In the genomic region with DNA sequence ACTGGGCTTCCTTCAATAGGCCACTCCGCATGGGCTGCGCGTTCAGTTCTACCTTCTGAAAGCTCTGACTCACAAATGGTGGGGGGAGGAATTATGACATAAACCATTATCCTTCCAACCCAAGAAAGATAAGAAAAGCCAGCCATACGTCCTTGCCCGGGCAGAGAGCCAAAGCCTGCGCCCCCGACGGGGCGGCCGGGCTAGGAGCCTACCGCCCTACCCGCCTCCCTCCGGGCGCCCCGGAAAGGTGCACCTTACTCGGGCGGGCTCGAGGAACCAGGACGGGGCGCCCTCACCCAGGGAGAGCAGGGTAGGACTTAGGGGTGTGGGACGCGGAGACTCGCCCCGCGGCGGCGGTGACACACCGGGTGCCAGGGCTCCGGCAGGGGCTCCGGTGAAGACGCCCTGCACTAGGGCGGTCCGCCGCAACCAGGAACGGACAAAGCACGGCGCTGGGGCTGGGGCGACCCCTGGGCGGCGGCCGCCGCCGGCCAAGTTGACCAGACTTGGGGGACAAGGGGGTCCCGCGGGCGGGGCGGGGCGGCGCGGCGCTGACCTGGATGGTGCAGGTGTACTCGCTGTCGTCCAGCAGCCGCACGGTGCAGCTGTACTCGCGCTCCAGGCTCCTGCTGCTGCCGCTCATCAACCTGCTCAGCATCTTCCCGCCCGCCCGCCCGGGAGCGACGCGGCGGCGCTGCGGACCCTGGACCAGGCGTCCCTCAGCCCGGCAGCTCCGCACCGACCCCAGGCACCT, we compare ENCODE assay signal across 8 cellular contexts. TPM values are rescaled to one million over a fixed set of nuclear protein-coding genes. Genes with fewer than 3 reads are reported as not detected.
A peak's percentile ranks its signal among the peaks of the same experiment; 100 is the strongest.
DNase-seq lines count a peak whose midpoint lies in the region; ATAC-seq and TF ChIP-seq lines count a peak whose summit lies in the region.

No MANE protein-coding gene starts in this region.

- peak; percentile 15 for ATAC-seq in CD4-positive, alpha-beta T cell (ENCODE audit: poor library complexity)
- ATAC-seq in GM21390 (IDR thresholded peaks at IDR 0.05; ENCODE audit: unreplicated experiment), result peak; percentile 18
- ATAC-seq in activated B cell treated with CpG ODN at 0.5 μM for 24 hours (ENCODE audit: low read depth), result peak; percentile 10
- peak; percentile 40 for ATAC-seq in left lobe of liver

- CTCF ChIA-PET in CD4-positive, alpha-beta T cell (lab: Charles Lee), result interaction anchor here (0.8 kb wide), 1 partner anchor 95 kb away, joined by 3 read pairs; no protein-coding TSS in a partner anchor
- CTCF ChIA-PET in activated B cell treated with CpG ODN at 0.5 μM for 24 hours (lab: Charles Lee), result no interaction called here

- DNase-seq in CD4-positive, alpha-beta T cell, result peak; percentile 7 to 49 (median 16)
- DNase-seq in activated B cell treated with CpG ODN at 0.5 μM for 24 hours (peak; percentile 39), cerebellar cortex (ENCODE audit: low spot score) (peak; percentile 45), left lobe of liver (ENCODE audit: low spot score) (no peak), NOMO-1 treated with dmso at 0.1 percent for 144 hours (lab: John Stamatoyannopoulos, UW; ENCODE audit: unreplicated experiment) (no peak)
- peak; percentile 45 for DNase-seq in stimulated activated CD4-positive, alpha-beta T cell treated with anti-CD3 and anti-CD28 coated beads, Interleukin-4, amount 100 ng/mL, for 1 hour

- no peaks in the 10 kb centered on the region for H3K36me3 Mint-ChIP-seq in CD4-positive, alpha-beta T cell (ENCODE audit: low read depth)
- H3K36me3 Mint-ChIP-seq in activated B cell treated with CpG ODN at 0.5 μM for 24 hours (ENCODE audit: low read depth), result no peaks in the 10 kb centered on the region

- TF ChIP-seq CTCF in CD4-positive, alpha-beta T cell (IDR thresholded peaks at IDR 0.05), result no peak
- no peak for TF ChIP-seq CTCF in activated B cell treated with CpG ODN at 0.5 μM for 24 hours (IDR thresholded peaks at IDR 0.05)

- peaks cover 23% of the 10 kb centered on the region for H3K4me1 ChIP-seq in HUES48 (ENCODE audit: control insufficient read depth, insufficient read depth, low read length)

- no peak overlapping the region for H3K27ac Mint-ChIP-seq in CD4-positive, alpha-beta T cell
- H3K27ac Mint-ChIP-seq in activated B cell treated with CpG ODN at 0.5 μM for 24 hours, result no peak overlapping the region

- peak overlapping the region; percentile 61 for H3K4me3 ChIP-seq in HUES48 (ENCODE audit: low read depth, low read length)

- H3K36me3 ChIP-seq in HUES48 (ENCODE audit: control insufficient read depth, insufficient read depth, low read length), result no peaks in the 10 kb centered on the region

- H3K9ac ChIP-seq in HUES48 (ENCODE audit: low read depth, low read length), result 0 out of 2 replicates have a peak overlapping the region, but pooled peaks have one; percentile 27

- H3K27me3 ChIP-seq in CD4-positive, alpha-beta T cell (ENCODE audit: control insufficient read depth, insufficient read depth, low read length), result peaks cover 41% of the 10 kb centered on the region
- H3K27me3 ChIP-seq in HUES48 (ENCODE audit: control insufficient read depth, insufficient read depth, low read length), result peaks cover 18% of the 10 kb centered on the region

- POLR2A ChIA-PET in CD4-positive, alpha-beta T cell (lab: Charles Lee), result interaction anchor here (2.1 kb wide), 1 partner anchor 94 kb away, joined by 10 read pairs; the partner anchor contains the start of gene GOLM2
- POLR2A ChIA-PET in activated B cell treated with CpG ODN at 0.5 μM for 24 hours (lab: Charles Lee), result interaction anchor here (0.6 to 1.4 kb wide), 4 partner anchors 93 to 536 kb away, joined by 3 to 6 read pairs (median 4); partner anchors contain the start of gene GOLM2

- no peaks in the 10 kb centered on the region for H3K9me3 ChIP-seq in CD4-positive, alpha-beta T cell (ENCODE audit: control insufficient read depth, low read length)
- no peaks in the 10 kb centered on the region for H3K9me3 ChIP-seq in HUES48 (ENCODE audit: control insufficient read depth, insufficient read depth, low read length)

- no peak overlapping the region for H3K27ac ChIP-seq in CD4-positive, alpha-beta T cell (ENCODE audit: low read depth, low read length)
- no peak overlapping the region for H3K27ac ChIP-seq in HUES48 (ENCODE audit: low read depth, low read length)

- peaks cover 22% of the 10 kb centered on the region for H3K4me1 Mint-ChIP-seq in CD4-positive, alpha-beta T cell (ENCODE audit: low read depth)
- peaks cover 18% of the 10 kb centered on the region for H3K4me1 Mint-ChIP-seq in activated B cell treated with CpG ODN at 0.5 μM for 24 hours

- intact Hi-C loops in CD4-positive, alpha-beta T cell (cut with DNase I, micrococcal nuclease), result loop anchor here in 1 of 2 experiments (5.0 kb wide), 2 partner anchors 93 to 233 kb away; partner anchors contain the start of genes CTDSPL2 and GOLM2
- intact Hi-C loops in activated B cell treated with CpG ODN at 0.5 μM for 24 hours (cut with micrococcal nuclease), result loop anchor here (1.0 kb wide), 1 partner anchor 417 kb away; no protein-coding TSS in a partner anchor

- no peaks in the 10 kb centered on the region for H3K9me3 Mint-ChIP-seq in CD4-positive, alpha-beta T cell
- H3K9me3 Mint-ChIP-seq in activated B cell treated with CpG ODN at 0.5 μM for 24 hours, result no peaks in the 10 kb centered on the region

- H3K27me3 Mint-ChIP-seq in CD4-positive, alpha-beta T cell, result peaks cover 87% of the 10 kb centered on the region
- H3K27me3 Mint-ChIP-seq in activated B cell treated with CpG ODN at 0.5 μM for 24 hours, result peaks cover 51% of the 10 kb centered on the region

- H3K4me3 Mint-ChIP-seq in CD4-positive, alpha-beta T cell, result peak overlapping the region; percentile 90
- H3K4me3 Mint-ChIP-seq in activated B cell treated with CpG ODN at 0.5 μM for 24 hours, result peak overlapping the region; percentile 86

RNA-seq across cellular contexts. Expression of gene FRMD5, which starts 0.5 kb away (rescaled TPM):
- total RNA-seq in CD4-positive, alpha-beta T cell, result not detected
- total RNA-seq in activated B cell treated with CpG ODN at 0.5 μM for 24 hours (0.53 TPM in 1 of 2 replicates, not detected in the other), left lobe of liver (not detected)

Comparison
In these comparisons a context has a peak if more than half of its experiments do, and no peak if none do; other contexts are left out.
1. DNase-seq: peak in CD4-positive, alpha-beta T cell (10 of 10), activated B cell treated with CpG ODN at 0.5 μM for 24 hours (single experiment), cerebellar cortex (single experiment) and stimulated activated CD4-positive, alpha-beta T cell treated with anti-CD3 and anti-CD28 coated beads, Interleukin-4, amount 100 ng/mL, for 1 hour (single experiment); none in left lobe of liver (single experiment) and NOMO-1 treated with dmso at 0.1 percent for 144 hours (single experiment).
2. Peak in every context shown above with its lines, with median percentiles within 50 percentile points of each other: ATAC-seq.